ENCODE assay signal across 10 cellular contexts in the genomic region with DNA sequence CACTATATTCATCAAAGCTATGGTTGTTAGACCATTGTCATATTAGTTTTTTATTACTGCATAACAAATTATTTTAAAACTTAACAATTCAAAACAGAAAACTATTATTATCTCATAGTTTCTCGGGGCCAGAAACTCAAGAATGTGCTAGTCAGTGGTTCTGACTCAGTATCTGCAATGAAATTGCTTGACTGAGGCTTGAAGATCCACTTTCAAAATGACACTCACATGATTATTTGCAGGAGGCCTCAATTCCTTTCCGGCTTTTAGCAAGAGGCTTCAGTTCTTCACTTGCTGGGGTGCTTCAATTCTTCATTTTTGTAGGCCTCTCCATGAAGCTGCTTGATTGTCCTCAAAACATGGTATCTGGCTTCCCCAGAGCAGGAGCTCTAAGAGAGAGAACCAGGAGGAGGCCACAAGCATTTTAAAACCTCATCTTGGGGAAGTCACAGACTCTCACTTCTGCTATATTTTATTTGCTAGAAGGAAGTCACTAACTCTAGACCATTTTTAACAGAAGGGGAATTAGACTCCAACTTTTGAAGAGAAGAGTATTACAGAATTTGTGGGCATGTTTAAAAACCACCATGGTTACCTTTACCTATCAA.
DNase-seq lines count a peak whose midpoint lies in the region; ATAC-seq and TF ChIP-seq lines count a peak whose summit lies in the region.
"Had no signal": no experiment of that assay in that cellular context is flagged by ENCODE, and none has a peak within 500 bp of the region (broad histone marks: within the 10 kb centered on the region; RNA-seq: fewer than 3 reads in every experiment).

No MANE protein-coding gene starts in this region.

- CTCF ChIA-PET in activated CD4-positive, alpha-beta memory T cell treated with anti-CD3 and anti-CD28 coated beads, Interleukin-2, amount 10 ng/mL, durations not matched to agents 7 days and 5 days (lab: Charles Lee) = no interaction called here

- peak; percentile 31 for DNase-seq in GM23248
- peak in 1 of 2 donors; percentile 3 for DNase-seq in memory B cell (ENCODE audit: low spot score in 2 of 2)
- no peak for DNase-seq in activated CD4-positive, alpha-beta memory T cell treated with anti-CD3 and anti-CD28 coated beads, Interleukin-2, amount 10 ng/mL, durations not matched to agents 7 days and 5 days
- DNase-seq in 8988T = no peak
- DNase-seq in heart right ventricle = no peak
- no peak for DNase-seq in NCI-H1092 treated with DMSO at 0.1 percent for 48 hours (lab: John Stamatoyannopoulos, UW)
- DNase-seq: activated naive CD4-positive, alpha-beta T cell treated with anti-CD3 and anti-CD28 coated beads for 36 hours; NCI-H524 treated with DMSO at 0.1 percent for 48 hours had no signal

- peaks cover 4% of the 10 kb centered on the region for H3K36me3 Mint-ChIP-seq in memory B cell
- no peaks in the 10 kb centered on the region for H3K36me3 Mint-ChIP-seq in activated CD4-positive, alpha-beta memory T cell treated with anti-CD3 and anti-CD28 coated beads, Interleukin-2, amount 10 ng/mL, durations not matched to agents 7 days and 5 days (ENCODE audit: low read depth)

- H3K9me3 Mint-ChIP-seq in memory B cell = peaks cover 5% of the 10 kb centered on the region
- H3K9me3 Mint-ChIP-seq in activated CD4-positive, alpha-beta memory T cell treated with anti-CD3 and anti-CD28 coated beads, Interleukin-2, amount 10 ng/mL, durations not matched to agents 7 days and 5 days = no peaks in the 10 kb centered on the region

- WGBS in GM23248 (ENCODE audit: low coverage in 1 of 2, low lambda C conversion rate in 2 of 2, missing lambda C conversion rate in 2 of 2), 2 experiments = 70 to 78% methylated on average over 2 of the region's 2 CpGs
- WGBS in heart right ventricle, 2 donors = 65 to 74% methylated on average over 2 of the region's 2 CpGs

- H4K20me1 ChIP-seq in GM23248 (ENCODE audit: insufficient read depth) = no peaks in the 10 kb centered on the region

- POLR2A ChIA-PET in activated CD4-positive, alpha-beta memory T cell treated with anti-CD3 and anti-CD28 coated beads, Interleukin-2, amount 10 ng/mL, durations not matched to agents 7 days and 5 days (lab: Charles Lee) = no interaction called here

- H3K9me3 ChIP-seq in GM23248 (ENCODE audit: low read depth) = no peaks in the 10 kb centered on the region
- no peaks in the 10 kb centered on the region for H3K9me3 ChIP-seq in heart right ventricle

- H3K27me3 Mint-ChIP-seq in memory B cell = peaks cover 7% of the 10 kb centered on the region
- no peaks in the 10 kb centered on the region for H3K27me3 Mint-ChIP-seq in activated CD4-positive, alpha-beta memory T cell treated with anti-CD3 and anti-CD28 coated beads, Interleukin-2, amount 10 ng/mL, durations not matched to agents 7 days and 5 days

- H3K27ac ChIP-seq in GM23248 = no peak overlapping the region
- H3K27ac ChIP-seq in heart right ventricle = no peak overlapping the region

- H3K79me2 ChIP-seq in GM23248 (ENCODE audit: insufficient read depth) = no peaks in the 10 kb centered on the region

- H3K9me2 ChIP-seq in GM23248 (ENCODE audit: insufficient read depth) = no peaks in the 10 kb centered on the region

- ATAC-seq in GM18873 (IDR thresholded peaks at IDR 0.05; ENCODE audit: low FRiP score, unreplicated experiment) = peak; percentile 52
- ATAC-seq in HG03457 (IDR thresholded peaks at IDR 0.05; ENCODE audit: unreplicated experiment) = peak; percentile 66
- ATAC-seq in memory B cell (ENCODE audit: low read depth) = peak; percentile 92
- ATAC-seq in heart right ventricle = no peak

- no peak for TF ChIP-seq CTCF in heart right ventricle (IDR thresholded peaks at IDR 0.05)

- H3K4me1 ChIP-seq in GM23248 (ENCODE audit: insufficient read depth) (peaks cover 17% of the 10 kb centered on the region), heart right ventricle (peaks cover 0 to 9% (median 5%) of the 10 kb centered on the region in 9 donors)

- in situ Hi-C loops in GM23248 (cut with MboI) = no loop called here

- peaks cover 15% of the 10 kb centered on the region for H3K4me1 Mint-ChIP-seq in memory B cell
- H3K4me1 Mint-ChIP-seq in activated CD4-positive, alpha-beta memory T cell treated with anti-CD3 and anti-CD28 coated beads, Interleukin-2, amount 10 ng/mL, durations not matched to agents 7 days and 5 days = no peaks in the 10 kb centered on the region

- intact Hi-C loops in heart right ventricle (cut with DNase I) = no loop called here

- no peak overlapping the region for H3K4me2 ChIP-seq in GM23248 (ENCODE audit: unreplicated experiment)

- peak overlapping the region; percentile 54 for H3K27ac Mint-ChIP-seq in memory B cell
- no peak overlapping the region for H3K27ac Mint-ChIP-seq in activated CD4-positive, alpha-beta memory T cell treated with anti-CD3 and anti-CD28 coated beads, Interleukin-2, amount 10 ng/mL, durations not matched to agents 7 days and 5 days
- H3K27ac Mint-ChIP-seq: activated naive CD4-positive, alpha-beta T cell treated with anti-CD3 and anti-CD28 coated beads for 36 hours had no signal

- peak overlapping the region; percentile 49 for H3K4me3 Mint-ChIP-seq in memory B cell
- H3K4me3 Mint-ChIP-seq in activated CD4-positive, alpha-beta memory T cell treated with anti-CD3 and anti-CD28 coated beads, Interleukin-2, amount 10 ng/mL, durations not matched to agents 7 days and 5 days = no peak overlapping the region
- H3K4me3 Mint-ChIP-seq: activated naive CD4-positive, alpha-beta T cell treated with anti-CD3 and anti-CD28 coated beads for 36 hours had no signal

- no peaks in the 10 kb centered on the region for H3K27me3 ChIP-seq in GM23248 (replicated peaks; ENCODE audit: insufficient read depth)
- no peaks in the 10 kb centered on the region for H3K27me3 ChIP-seq in heart right ventricle

- peaks cover 16% of the 10 kb centered on the region for H3F3A ChIP-seq in GM23248 (ENCODE audit: insufficient read depth)

- H3K4me3 ChIP-seq in GM23248 (no peak overlapping the region), heart right ventricle (no peak overlapping the region)

- no peak overlapping the region for H3K9ac ChIP-seq in GM23248

- H2AFZ ChIP-seq in GM23248 = no peak overlapping the region

- H3K36me3 ChIP-seq in GM23248 (ENCODE audit: low read depth) (no peaks in the 10 kb centered on the region), heart right ventricle (no peaks in the 10 kb centered on the region)

Comparison
In these comparisons a context has a peak if more than half of its experiments do, and no peak if none do; other contexts are left out.
1. ATAC-seq: peak in GM18873 (single experiment), HG03457 (single experiment) and memory B cell (single experiment); none in heart right ventricle (0 of 8).